10 cellular contexts compared by ENCODE assay signal in the genomic region with DNA sequence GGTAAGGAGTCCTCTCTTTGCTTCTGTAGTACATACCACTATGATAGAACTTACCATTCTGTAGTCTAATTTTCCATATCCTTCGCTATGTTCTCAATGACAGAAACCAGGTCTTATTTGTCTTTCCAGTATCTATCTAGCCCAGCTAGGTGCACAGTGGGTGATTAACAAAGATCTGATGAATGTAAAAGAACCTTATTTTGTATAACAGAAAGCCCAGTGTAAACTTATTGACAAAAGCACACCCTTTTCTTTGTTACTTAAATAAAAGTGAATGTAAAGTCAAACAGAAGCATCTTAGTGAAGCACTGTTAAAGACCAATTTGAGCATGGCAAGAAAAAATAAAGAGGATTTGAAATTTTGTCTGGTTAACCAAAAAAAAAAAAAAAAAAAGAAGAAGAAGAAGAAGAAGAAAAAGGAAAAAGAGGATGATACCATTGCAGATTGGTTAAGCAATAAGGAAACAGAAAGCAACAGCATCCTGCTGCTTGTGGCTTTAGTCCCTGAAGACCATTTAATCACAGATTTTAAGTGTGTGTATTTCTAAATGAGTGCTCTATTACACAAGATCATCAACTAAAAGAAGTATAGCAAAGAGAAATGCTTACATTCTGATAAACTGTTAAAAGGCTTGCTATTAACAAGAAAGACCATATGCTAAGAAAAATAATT. TPM values are rescaled to one million over a fixed set of nuclear protein-coding genes. Genes with fewer than 3 reads are reported as not detected.
A peak's percentile ranks its signal among the peaks of the same experiment; 100 is the strongest.
DNase-seq lines count a peak whose midpoint lies in the region; ATAC-seq, FAIRE-seq and TF ChIP-seq lines count a peak whose summit lies in the region.
"Had no signal": no experiment of that assay in that cellular context is flagged by ENCODE, and none has a peak within 500 bp of the region (broad histone marks: within the 10 kb centered on the region; RNA-seq: fewer than 3 reads in every experiment).

No MANE protein-coding gene starts in this region.

- intact Hi-C loops in Right ventricle myocardium superior (cut with DNase I) (no loop called here), cardiac septum (cut with DNase I) (no loop called here), GM12878 (cut with micrococcal nuclease; ENCODE audit: unreplicated experiment) (no loop called here)

- 90% methylated on average over 1 of the region's 1 CpG for WGBS in GM12878 (ENCODE audit: insufficient coverage, insufficient replicate concordance, low lambda C conversion rate, missing lambda C conversion rate)

- H3K27me3 ChIP-seq in GM12878 (replicated peaks in 1 of 2; ENCODE audit: control insufficient read depth in 2 of 2, insufficient read depth in 2 of 2, low read length in 1 of 2) = no peaks in the 10 kb centered on the region

- no peak for FAIRE-seq in GM12878 (lab: Jason Lieb, UNC)
- FAIRE-seq: TTC549 had no signal

- no peak overlapping the region; the same call in 1 of the 2 replicates for H3K4me2 ChIP-seq in GM12878 (ENCODE audit: control insufficient read depth, insufficient read depth)

- RAD21 ChIA-PET in GM12878 (lab: Charles Lee; ENCODE audit: unreplicated experiment) = no interaction called here

- no peak for TF ChIP-seq EP300 in GM12878 (IDR thresholded peaks at IDR 0.05; ENCODE audit: borderline replicate concordance in 1 of 2, control insufficient read depth in 1 of 2, low read depth in 2 of 2, low read length in 2 of 2)

- H3K4me1 ChIP-seq in GM12878 (ENCODE audit: control insufficient read depth, insufficient read depth, low read length) = peaks cover 10% of the 10 kb centered on the region

- in situ Hi-C loops in GM12878 (cut with MboI) = no loop called here

- H3K79me2 ChIP-seq in GM12878 (ENCODE audit: control insufficient read depth, insufficient read depth, low read length) = no peaks in the 10 kb centered on the region

- BruUV-seq in GM12878 (replicated peaks; lab: Mats Ljungman, UMichigan) = no TSS peak

- H3K9ac ChIP-seq in GM12878 (ENCODE audit: control insufficient read depth, insufficient read depth, low read length) = no peak overlapping the region

- no peak overlapping the region for H3K27ac ChIP-seq in GM12878 (ENCODE audit: control insufficient read depth, insufficient read depth)
- H3K27ac ChIP-seq in substantia nigra (ENCODE audit: low read depth, low read length, poor library complexity, severe bottlenecking) = peak overlapping the region; percentile 36

- H4K20me1 ChIP-seq in GM12878 (ENCODE audit: control insufficient read depth, insufficient read depth) = no peaks in the 10 kb centered on the region

- no peak for TF ChIP-seq CTCF in GM12878 (IDR thresholded peaks at IDR 0.05 in 2 of 3, conservative IDR thresholded peaks at IDR 0.05 in 1 of 3; ENCODE audit: control insufficient read depth in 2 of 3, extremely low read depth in 1 of 3, insufficient read depth in 1 of 3, low read depth in 3 of 3, low read length in 3 of 3)

- no peak for TF ChIP-seq RAD21 in GM12878 (IDR thresholded peaks at IDR 0.05; ENCODE audit: insufficient read depth, low read depth, low read length)

- no peak for TF ChIP-seq POLR2A in GM12878 (IDR thresholded peaks at IDR 0.05; ENCODE audit: low read depth, low read length)

- CTCF ChIA-PET in GM12878 (lab: Yijun Ruan, JAX) = no interaction called here

- ATAC-seq in Right ventricle myocardium superior (ENCODE audit: poor library complexity) (peak; percentile 61), HG03442 (IDR thresholded peaks at IDR 0.05; ENCODE audit: unreplicated experiment) (peak; percentile 59), GM12878 (peak; percentile 75)

- SMC1A ChIA-PET in GM12878 (lab: Charles Lee; ENCODE audit: uncharacterized antibody, unreplicated experiment) = no interaction called here

- POLR2A ChIA-PET in GM12878 (lab: Charles Lee) = no interaction called here

- H3K36me3 ChIP-seq in GM12878 (ENCODE audit: control insufficient read depth in 2 of 2, insufficient read depth in 2 of 2, low read length in 1 of 2) = no peaks in the 10 kb centered on the region

- H2AFZ ChIP-seq in GM12878 (ENCODE audit: control insufficient read depth, low read depth, low read length) = no peak overlapping the region

- DNase-seq in Right ventricle myocardium superior (no peak), cardiac septum (ENCODE audit: low spot score) (no peak), GM12878 (ENCODE audit: low read depth, low spot score) (no peak), substantia nigra (lab: John Stamatoyannopoulos, UW) (no peak), NCI-H1048 (lab: John Stamatoyannopoulos, UW) (no peak), NCI-H82 (lab: John Stamatoyannopoulos, UW) (no peak), NCI-H1930 (lab: John Stamatoyannopoulos, UW) (no peak)
- DNase-seq: endodermal cell had no signal

- no peak overlapping the region for H3K4me3 ChIP-seq in GM12878

- H3K9me3 ChIP-seq in GM12878 (replicated peaks; ENCODE audit: control insufficient read depth, insufficient read depth, low read length) = no peaks in the 10 kb centered on the region

TF ChIP-seq in GM12878, 131 proteins besides CTCF, POLR2A, EP300 and RAD21:
- TF ChIP-seq ZNF384 (IDR thresholded peaks at IDR 0.05; ENCODE audit: borderline replicate concordance, low read depth, low read length) (peak; percentile 55; the same call in 1 of the 2 replicates), RUNX3 (IDR thresholded peaks at IDR 0.05; ENCODE audit: low read length) (peak; percentile 68), MEF2B (IDR thresholded peaks at IDR 0.05; ENCODE audit: partially characterized antibody, poor library complexity, severe bottlenecking) (peak; percentile 52), CBX5 (IDR thresholded peaks at IDR 0.05; ENCODE audit: low read depth) (no peak)

RNA-seq across cellular contexts. Expression of gene MEGF9, which starts 21.2 kb away (rescaled TPM):
- total RNA-seq in Right ventricle myocardium superior (18.2 TPM), cardiac septum (8.2 TPM), GM12878 (2014; rRNA removed) (3.0 and 3.7 TPM in 2 replicates), GM12878 (2014; rRNA removed; fragmentation: Illumina TruSeq; extraction: Trizol) (4.0 TPM in 2 replicates), GM12878 (2021) (3.8 and 4.3 TPM in 2 replicates)
- 0.44 and 0.64 TPM in 2 replicates for total RNA-seq in GM12878 (2013; cell fraction: nucleolus; rRNA removed)
- polyA plus RNA-seq in GM12878 (2011; ENCODE audit: low read depth) = 1.1 TPM
- polyA plus RNA-seq in GM12878 (2011; rRNA removed) (0.71 and 0.84 TPM in 2 replicates), GM12878 (2014; fragmentation: Illumina TruSeq; extraction: Trizol) (5.1 and 5.2 TPM in 2 replicates), GM12878 (2014; fragmentation: Nextera tagmentation; extraction: Ambion mirVana) (1 to 10 TPM; 1.4 to 1.6 TPM), GM12878 (2014; rRNA removed) (2.5 and 2.8 TPM in 2 replicates), GM12878 (2016; fragmentation: Nextera tagmentation; extraction: Ambion mirVana) (1 to 10 TPM; 1.8 to 2.4 TPM)
- 0.43 and 0.52 TPM in 2 replicates for polyA plus RNA-seq in GM12878 (2011; cell fraction: cytosol; rRNA removed)
- 0.13 and 0.32 TPM in 2 replicates for polyA plus RNA-seq in GM12878 (2011; cell fraction: nucleus; rRNA removed)
- 1.7 and 2.3 TPM in 2 replicates for polyA plus RNA-seq in GM12878 (2012)
- 0.66 and 0.72 TPM in 2 replicates for polyA minus RNA-seq in GM12878 (2011; rRNA and poly(A)+ RNA removed)
- polyA minus RNA-seq in GM12878 (2011; cell fraction: cytosol; rRNA and poly(A)+ RNA removed) = 0.27 and 0.62 TPM in 2 replicates
- 0.12 and 0.57 TPM in 2 replicates for polyA minus RNA-seq in GM12878 (2011; cell fraction: nucleus; rRNA and poly(A)+ RNA removed)
